ENCODE assay signal across 1 cellular context in genomic region chr9:99782962-99783718, GRCh38.
TF ChIP-seq lines count a peak whose summit lies in the region.

No MANE protein-coding gene starts in this region.

TF ChIP-seq in WTC11, 78 proteins besides CTCF, POLR2A, EP300 and RAD21 (continued from another document):
- TF ChIP-seq ARID4B (CRISPR knock-in tag; IDR thresholded peaks at IDR 0.05; ENCODE audit: borderline replicate concordance): no peak
- no peak for TF ChIP-seq FOXJ3 (CRISPR knock-in tag; IDR thresholded peaks at IDR 0.05; ENCODE audit: borderline replicate concordance)
- TF ChIP-seq ZNF138 (CRISPR knock-in tag; conservative IDR thresholded peaks at IDR 0.05): no peak
- no peak for TF ChIP-seq PREB (CRISPR knock-in tag; IDR thresholded peaks at IDR 0.05; ENCODE audit: borderline replicate concordance)
- TF ChIP-seq MAX (CRISPR knock-in tag; IDR thresholded peaks at IDR 0.05): no peak
- no peak for TF ChIP-seq ZNF423 (CRISPR knock-in tag; IDR thresholded peaks at IDR 0.05)
- no peak for TF ChIP-seq NR2C2 (CRISPR knock-in tag; IDR thresholded peaks at IDR 0.05)
- TF ChIP-seq KAT7 (CRISPR knock-in tag; IDR thresholded peaks at IDR 0.05; ENCODE audit: borderline replicate concordance): no peak
- no peak for TF ChIP-seq NFATC4 (CRISPR knock-in tag; IDR thresholded peaks at IDR 0.05)
- TF ChIP-seq STAT6 (CRISPR knock-in tag; conservative IDR thresholded peaks at IDR 0.05; ENCODE audit: low read depth): no peak
- no peak for TF ChIP-seq ZNF317 (CRISPR knock-in tag; IDR thresholded peaks at IDR 0.05; ENCODE audit: borderline replicate concordance, low read depth)
- TF ChIP-seq CREB1 (CRISPR knock-in tag; IDR thresholded peaks at IDR 0.05): no peak
- TF ChIP-seq AFF4 (CRISPR knock-in tag; IDR thresholded peaks at IDR 0.05; ENCODE audit: borderline replicate concordance): no peak
- TF ChIP-seq NFYB (CRISPR knock-in tag; conservative IDR thresholded peaks at IDR 0.05; ENCODE audit: low read depth): no peak
- no peak for TF ChIP-seq ZNF425 (CRISPR knock-in tag; conservative IDR thresholded peaks at IDR 0.05)
- no peak for TF ChIP-seq ETV6 (CRISPR knock-in tag; IDR thresholded peaks at IDR 0.05)
